In the genomic region with DNA sequence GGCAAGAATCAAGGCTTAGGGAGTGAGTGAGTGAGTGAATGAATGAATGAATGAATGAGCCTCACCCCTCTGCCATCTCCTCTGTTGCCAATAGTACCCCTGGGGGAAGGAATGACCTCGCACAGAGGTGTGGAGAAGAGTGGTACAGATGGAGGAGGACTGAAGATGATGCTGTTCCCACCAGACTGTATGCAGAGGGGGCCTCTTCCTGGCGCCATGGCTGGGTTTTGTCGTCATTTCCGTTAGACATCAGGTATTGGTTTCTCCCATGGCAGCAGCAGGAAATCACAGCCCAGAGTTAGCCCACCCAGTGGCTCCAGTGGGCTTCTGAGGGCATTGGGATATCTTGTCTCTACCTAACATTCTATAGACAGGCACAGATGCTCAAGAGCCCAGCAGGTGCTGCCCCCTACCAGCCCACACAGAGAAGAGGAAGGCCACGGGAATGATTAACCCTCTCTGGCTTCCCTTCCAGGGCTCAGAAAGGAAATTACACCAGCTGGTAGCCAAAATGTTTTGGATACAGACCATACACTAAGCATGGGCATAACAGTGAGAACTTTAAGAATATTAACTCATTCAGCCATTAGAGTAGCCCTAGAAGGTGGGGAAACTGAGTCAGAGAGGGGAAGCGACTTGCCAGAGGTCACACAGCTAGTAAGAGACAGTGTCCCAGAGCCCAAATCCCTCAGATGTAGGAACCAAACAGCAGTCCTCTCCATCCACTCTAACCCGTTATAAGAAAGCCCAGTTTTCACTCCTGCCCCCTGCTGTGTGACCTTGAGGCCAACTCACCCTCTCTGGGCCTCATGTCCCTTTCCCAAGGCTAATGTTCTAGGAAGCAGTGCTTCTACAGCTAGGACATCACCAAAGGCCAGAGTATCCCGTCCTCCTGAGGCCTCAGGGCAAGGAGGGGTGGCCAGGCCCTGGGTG, we compare ENCODE assay signal across 1 cellular context.
TF ChIP-seq lines count a peak whose summit lies in the region.

No MANE protein-coding gene starts in this region.

TF ChIP-seq in WTC11, 78 proteins besides CTCF, POLR2A, EP300 and RAD21 (continued from another document):
- no peak for TF ChIP-seq GTF2I (CRISPR knock-in tag; conservative IDR thresholded peaks at IDR 0.05)
